ENCODE assay signal across 23 cellular contexts in the genomic region with DNA sequence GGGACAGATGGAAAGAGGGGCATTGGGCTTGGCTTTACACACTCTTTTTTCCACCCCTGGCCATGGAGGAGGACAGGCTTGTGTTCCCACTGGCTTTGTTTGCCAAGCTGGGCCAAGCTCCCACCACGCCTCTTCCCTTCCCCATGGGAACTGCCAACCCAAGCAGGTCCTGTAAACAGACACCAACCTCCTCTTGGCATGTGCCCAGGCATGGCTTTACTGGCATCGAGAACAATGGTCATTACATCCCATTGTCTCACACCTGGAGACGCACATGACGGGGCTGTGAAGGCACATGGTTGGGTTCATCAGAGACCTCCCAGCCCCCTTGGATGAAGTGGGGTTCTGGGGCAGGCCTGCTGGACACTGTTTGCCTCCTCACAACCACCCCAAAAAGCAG. TPM values are rescaled to one million over a fixed set of nuclear protein-coding genes. Genes with fewer than 3 reads are reported as not detected.
DNase-seq lines count a peak whose midpoint lies in the region; ATAC-seq and TF ChIP-seq lines count a peak whose summit lies in the region.
"Had no signal": no experiment of that assay in that cellular context is flagged by ENCODE, and none has a peak within 500 bp of the region (broad histone marks: within the 10 kb centered on the region; RNA-seq: fewer than 3 reads in every experiment).

No MANE protein-coding gene starts in this region.

- no peaks in the 10 kb centered on the region for H3K4me1 ChIP-seq in mucosa of descending colon (ENCODE audit: low read depth)
- H3K4me1 ChIP-seq: gastroesophageal sphincter had no signal

- DNase-seq in DMS153 (lab: John Stamatoyannopoulos, UW) = peak; percentile 97
- peak; percentile 85 for DNase-seq in NCI-H1092 (lab: John Stamatoyannopoulos, UW)
- DNase-seq in NCI-H69 (lab: John Stamatoyannopoulos, UW) = peak; percentile 92
- peak in 2 of 3 donors; percentile 42 to 53 for DNase-seq in mucosa of descending colon
- DNase-seq in Kasumi-1 (lab: John Stamatoyannopoulos, UW) = no peak
- DNase-seq in LoVo (ENCODE audit: low spot score) = no peak
- DNase-seq: activated naive CD4-positive, alpha-beta T cell treated with anti-CD3 and anti-CD28 coated beads, Interleukin-2, amount 10 ng/mL, durations not matched to agents 7 days and 5 days; amniotic stem cell; CD4-positive, CD25-positive, alpha-beta regulatory T cell; DMS 273 treated with DMSO at 0.1 percent for 48 hours; hypothalamus; left ventricle myocardium superior; NCI-H187 treated with DMSO at 0.1 percent for 48 hours; NCI-H82; stimulated activated CD4-positive, alpha-beta T cell treated with anti-CD3 and anti-CD28 coated beads, Interleukin-4, amount 100 ng/mL, for 24 hours; stimulated activated naive CD4-positive, alpha-beta T cell had no signal

- H3K4me3 ChIP-seq in mucosa of descending colon = no peak overlapping the region
- H3K4me3 ChIP-seq: gastroesophageal sphincter had no signal

- no peak for TF ChIP-seq CTCF in mucosa of descending colon (IDR thresholded peaks at IDR 0.05)

- intact Hi-C loops in mucosa of descending colon (cut with DNase I, micrococcal nuclease) = no loop called here

- H3K36me3 ChIP-seq in mucosa of descending colon (ENCODE audit: low read depth) = no peaks in the 10 kb centered on the region
- H3K36me3 ChIP-seq: gastroesophageal sphincter had no signal

- peak; percentile 54 for ATAC-seq in mucosa of descending colon
- ATAC-seq in GM21447 (IDR thresholded peaks at IDR 0.05; ENCODE audit: unreplicated experiment) = no peak
- ATAC-seq: gastroesophageal sphincter, left ventricle myocardium superior, WTC11 had no signal

- H3K9me3 ChIP-seq in mucosa of descending colon = no peaks in the 10 kb centered on the region
- H3K9me3 ChIP-seq: gastroesophageal sphincter had no signal

RNA-seq across cellular contexts. Expression of a gene that starts 11.7 kb away (rescaled TPM):
- total RNA-seq in mucosa of descending colon = not detected
- total RNA-seq: CD4-positive, CD25-positive, alpha-beta regulatory T cell; gastroesophageal sphincter; left ventricle myocardium superior; mesothelial cell of epicardium; natural killer cell treated with Interleukin-12 subunit alpha and Interleukin-12 subunit beta and Interleukin-15 and Interleukin-18, amount 100 ng/mL, for 72 hours; OCI-LY7; osteoblast; WTC11 had no signal

RNA-seq across cellular contexts. Expression of a gene that starts 34.6 kb away (rescaled TPM):
- total RNA-seq in mucosa of descending colon = 10 to 100 TPM; 14.0 to 26.0 (median 25.3) TPM

RNA-seq across cellular contexts. Expression of a gene that starts 45.3 kb away (rescaled TPM):
- not detected for total RNA-seq in mucosa of descending colon
- total RNA-seq: CD4-positive, CD25-positive, alpha-beta regulatory T cell; gastroesophageal sphincter; left ventricle myocardium superior; natural killer cell treated with Interleukin-12 subunit alpha and Interleukin-12 subunit beta and Interleukin-15 and Interleukin-18, amount 100 ng/mL, for 72 hours; OCI-LY7 had no signal

Comparison
In these comparisons a context has a peak if more than half of its experiments do, and no peak if none do; other contexts are left out.
1. DNase-seq: peak in DMS153 (single experiment), NCI-H1092 (single experiment), NCI-H69 (single experiment) and mucosa of descending colon (2 of 3); none in Kasumi-1 (0 of 2) and LoVo (single experiment).